Comparison of ENCODE assay signal across 9 cellular contexts in genomic region chr6:45436544-45437440, GRCh38. TPM values are rescaled to one million over a fixed set of nuclear protein-coding genes. Genes with fewer than 3 reads are reported as not detected.
A peak's percentile ranks its signal among the peaks of the same experiment; 100 is the strongest.
DNase-seq lines count a peak whose midpoint lies in the region; TF ChIP-seq lines count a peak whose summit lies in the region.
"Had no signal": no experiment of that assay in that cellular context is flagged by ENCODE, and none has a peak within 500 bp of the region (broad histone marks: within the 10 kb centered on the region; RNA-seq: fewer than 3 reads in every experiment).

No MANE protein-coding gene starts in this region.

- H3F3A ChIP-seq in SK-N-SH (replicated peaks; ENCODE audit: insufficient read depth): peaks cover 44% of the 10 kb centered on the region

- peak in 1 of 2 experiments; percentile 74; a peak in 2 of 4 replicates for TF ChIP-seq EP300 in SK-N-SH (IDR thresholded peaks at IDR 0.05; ENCODE audit: borderline replicate concordance in 1 of 2, low read depth in 1 of 2, low read length in 1 of 2)

- H3K4me3 ChIP-seq in SK-N-SH (ENCODE audit: low read depth in 2 of 2, low read length in 1 of 2): peak overlapping the region in 1 of 2 experiments; percentile 14; a peak in 1 of 4 replicates

- CTCF ChIA-PET in SK-N-SH (lab: Yijun Ruan, JAX): interaction anchor here (0.7 to 1.0 kb wide), 2 partner anchors 19 to 764 kb away, joined by 3 read pairs; no protein-coding TSS in a partner anchor

- H3K79me2 ChIP-seq in SK-N-SH (ENCODE audit: insufficient read depth): no peaks in the 10 kb centered on the region

- no peaks in the 10 kb centered on the region for H4K20me1 ChIP-seq in SK-N-SH (ENCODE audit: insufficient read depth)

- POLR2A ChIA-PET in SK-N-SH (lab: Yijun Ruan, JAX): no interaction called here

- 16% methylated on average over 7 of the region's 7 CpGs for WGBS in SK-N-SH (ENCODE audit: low lambda C conversion rate)

- H3K9me3 ChIP-seq in SK-N-SH: no peaks in the 10 kb centered on the region

- H3K9ac ChIP-seq in SK-N-SH: peak overlapping the region; percentile 12; the same call in 1 of the 2 replicates

- TF ChIP-seq CTCF in SK-N-SH (IDR thresholded peaks at IDR 0.05): no peak

- DNase-seq in activated CD8-positive, alpha-beta memory T cell treated with anti-CD3 and anti-CD28 coated beads, Interleukin-2, amount 50 U/mL, for 4 hours: peak; percentile 22
- no peak for DNase-seq in activated CD8-positive, alpha-beta memory T cell treated with anti-CD3 and anti-CD28 coated beads, Interleukin-2, amount 50 U/mL, for 48 hours
- DNase-seq in SK-N-SH (no peak), epithelial cell of prostate (ENCODE audit: low read depth, low spot score) (no peak), NCI-H2107 (lab: John Stamatoyannopoulos, UW) (no peak), NCI-H510A treated with DMSO at 0.1 percent for 48 hours (lab: John Stamatoyannopoulos, UW) (no peak), NCI-H1436 treated with DMSO at 0.1 percent for 48 hours (lab: John Stamatoyannopoulos, UW) (no peak)
- DNase-seq in stimulated activated CD4-positive, alpha-beta T cell treated with anti-CD3 and anti-CD28 coated beads, Interleukin-2, amount 100 ng/mL, for 4 hours (ENCODE audit: low read depth): peak; percentile 43
- DNase-seq: naive B cell had no signal

- no peaks in the 10 kb centered on the region for H3K27me3 ChIP-seq in SK-N-SH (ENCODE audit: insufficient read depth)

- H3K9me2 ChIP-seq in SK-N-SH: no peaks in the 10 kb centered on the region

- H3K36me3 ChIP-seq in SK-N-SH (replicated peaks in 1 of 2; ENCODE audit: control insufficient read depth in 1 of 2, insufficient read depth in 2 of 2, low read length in 1 of 2): peaks cover 0 to 3% of the 10 kb centered on the region in 2 experiments

- no peak for TF ChIP-seq RAD21 in SK-N-SH (IDR thresholded peaks at IDR 0.05; ENCODE audit: low read length)

- peak overlapping the region; percentile 46; the same call in 1 of the 2 replicates for H2AFZ ChIP-seq in SK-N-SH (ENCODE audit: low read depth)

- H3K4me1 ChIP-seq in SK-N-SH (ENCODE audit: control insufficient read depth in 1 of 2, insufficient read depth in 2 of 2, low read depth in 1 of 2, low read length in 1 of 2): peaks cover 0 to 67% of the 10 kb centered on the region in 2 experiments; a peak in 3 of 4 replicates

- H3K4me2 ChIP-seq in SK-N-SH: peak overlapping the region; percentile 15

- peak overlapping the region; percentile 50 to 76 for H3K27ac ChIP-seq in SK-N-SH (ENCODE audit: low read depth in 2 of 2, low read length in 1 of 2)
- H3K27ac ChIP-seq in epithelial cell of prostate: peak overlapping the region; percentile 83

TF ChIP-seq in SK-N-SH, 30 proteins besides CTCF, POLR2A, EP300 and RAD21:
- 0 out of 2 replicates have a peak, but pooled peaks have one; percentile 10 for TF ChIP-seq GABPA (IDR thresholded peaks at IDR 0.05; ENCODE audit: low read depth)
- 0 out of 2 replicates have a peak, but pooled peaks have one; percentile 13 for TF ChIP-seq MEF2A (IDR thresholded peaks at IDR 0.05; ENCODE audit: borderline replicate concordance, low read depth)
- peak; percentile 57; the same call in 1 of the 2 replicates for TF ChIP-seq TCF12 (IDR thresholded peaks at IDR 0.05)
- TF ChIP-seq SIN3A (IDR thresholded peaks at IDR 0.05; ENCODE audit: borderline replicate concordance, low read depth, low read length): no peak
- no peak for TF ChIP-seq NRF1 (IDR thresholded peaks at IDR 0.05; ENCODE audit: low read depth, low read length)
- TF ChIP-seq FOSL2 (IDR thresholded peaks at IDR 0.05; ENCODE audit: borderline replicate concordance, low read depth): peak; percentile 50; the same call in 1 of the 2 replicates
- TF ChIP-seq TEAD4 (IDR thresholded peaks at IDR 0.05; ENCODE audit: borderline replicate concordance, insufficient read depth): peak; percentile 49; the same call in 1 of the 2 replicates
- TF ChIP-seq MXI1 (IDR thresholded peaks at IDR 0.05; ENCODE audit: low read depth, low read length): no peak
- TF ChIP-seq FOXM1 (IDR thresholded peaks at IDR 0.05; ENCODE audit: low read depth): 0 out of 2 replicates have a peak, but pooled peaks have one; percentile 53
- TF ChIP-seq PBX3 (IDR thresholded peaks at IDR 0.05): peak; percentile 80

RNA-seq across cellular contexts. Expression of gene SUPT3H, which starts 59.1 kb away (rescaled TPM):
- polyA plus RNA-seq in SK-N-SH (2012; rRNA removed): 10.9 and 16.6 TPM in 2 replicates
- 10.2 and 11.3 TPM in 2 replicates for polyA plus RNA-seq in SK-N-SH (2012; cell fraction: cytosol; rRNA removed)
- 15.3 and 20.3 TPM in 2 replicates for polyA plus RNA-seq in SK-N-SH (2012; cell fraction: nucleus; rRNA removed)

Comparison
In these comparisons a context has a peak if more than half of its experiments do, and no peak if none do; other contexts are left out.
1. DNase-seq: peak in activated CD8-positive, alpha-beta memory T cell treated with anti-CD3 and anti-CD28 coated beads, Interleukin-2, amount 50 U/mL, for 4 hours (single experiment) and stimulated activated CD4-positive, alpha-beta T cell treated with anti-CD3 and anti-CD28 coated beads, Interleukin-2, amount 100 ng/mL, for 4 hours (single experiment); none in activated CD8-positive, alpha-beta memory T cell treated with anti-CD3 and anti-CD28 coated beads, Interleukin-2, amount 50 U/mL, for 48 hours (single experiment), SK-N-SH (single experiment), epithelial cell of prostate (single experiment), NCI-H2107 (single experiment), NCI-H510A treated with DMSO at 0.1 percent for 48 hours (single experiment) and NCI-H1436 treated with DMSO at 0.1 percent for 48 hours (single experiment).